ENCODE assay signal across 10 cellular contexts in the genomic region with DNA sequence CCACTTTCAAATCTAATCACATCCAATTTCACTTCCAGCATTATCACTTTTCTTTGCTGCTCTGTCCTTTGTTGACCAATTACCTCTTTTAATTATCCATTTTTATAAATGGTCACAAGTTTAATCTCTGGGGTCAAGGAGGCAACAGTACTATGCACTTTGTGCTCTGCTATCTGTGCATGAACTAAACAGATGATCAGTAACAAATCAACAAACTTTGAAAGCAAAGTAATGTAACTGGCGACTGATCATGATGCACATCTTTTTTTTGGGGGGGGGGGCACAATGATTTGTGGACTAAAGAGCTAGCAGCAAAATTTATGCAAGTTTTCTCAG. TPM values are rescaled to one million over a fixed set of nuclear protein-coding genes. Genes with fewer than 3 reads are reported as not detected.
A peak's percentile ranks its signal among the peaks of the same experiment; 100 is the strongest.
DNase-seq lines count a peak whose midpoint lies in the region; ATAC-seq and TF ChIP-seq lines count a peak whose summit lies in the region.
"Had no signal": no experiment of that assay in that cellular context is flagged by ENCODE, and none has a peak within 500 bp of the region (broad histone marks: within the 10 kb centered on the region; RNA-seq: fewer than 3 reads in every experiment).

No MANE protein-coding gene starts in this region.

- H3F3A ChIP-seq in PC-3 (ENCODE audit: low read length, unreplicated experiment), result no peaks in the 10 kb centered on the region

- no peak overlapping the region; the same call in 1 of the 2 replicates for H3K4me3 ChIP-seq in PC-3 (ENCODE audit: low read length)
- peak overlapping the region; percentile 93 for H3K4me3 ChIP-seq in endocrine pancreas (ENCODE audit: control insufficient read depth, insufficient read depth, low read length)
- no peak overlapping the region for H3K4me3 ChIP-seq in coronary artery
- H3K4me3 ChIP-seq in MG63, result no peak overlapping the region

- peak overlapping the region; percentile 52 for H3K27ac Mint-ChIP-seq in activated CD4-positive, alpha-beta T cell treated with anti-CD3 and anti-CD28 coated beads for 36 hours
- peak overlapping the region; percentile 98 for H3K27ac Mint-ChIP-seq in progenitor cell of endocrine pancreas

- no peaks in the 10 kb centered on the region for H3K9me2 ChIP-seq in PC-3 (replicated peaks; ENCODE audit: low read length)

- CTCF ChIA-PET in activated CD4-positive, alpha-beta T cell treated with anti-CD3 and anti-CD28 coated beads for 36 hours (lab: Charles Lee), result interaction anchor here (1.4 to 1.6 kb wide), 2 partner anchors 8 to 14 kb away, joined by 4 to 8 read pairs; partner anchors contain the start of gene THAP9
- CTCF ChIA-PET in PC-3 (lab: Charles Lee), result no interaction called here

- peaks cover 39% of the 10 kb centered on the region for H3K4me1 Mint-ChIP-seq in activated CD4-positive, alpha-beta T cell treated with anti-CD3 and anti-CD28 coated beads for 36 hours
- H3K4me1 Mint-ChIP-seq in progenitor cell of endocrine pancreas (ENCODE audit: low read depth), result peaks cover 41% of the 10 kb centered on the region

- no peaks in the 10 kb centered on the region for H3K27me3 ChIP-seq in PC-3 (ENCODE audit: low read length)
- no peaks in the 10 kb centered on the region for H3K27me3 ChIP-seq in endocrine pancreas (ENCODE audit: control insufficient read depth, insufficient read depth, low read length)
- no peaks in the 10 kb centered on the region for H3K27me3 ChIP-seq in MG63

- ATAC-seq in activated CD4-positive, alpha-beta T cell treated with anti-CD3 and anti-CD28 coated beads for 36 hours, result no peak
- no peak for ATAC-seq in PC-3

- intact Hi-C loops in activated CD4-positive, alpha-beta T cell treated with anti-CD3 and anti-CD28 coated beads for 36 hours (cut with DNase I, micrococcal nuclease), result loop anchor here in 1 of 2 experiments (5.0 kb wide), 1 partner anchor 220 kb away; the partner anchor contains the start of gene PLAC8
- intact Hi-C loops in PC-3 (cut with micrococcal nuclease), result no loop called here

- H3K4me1 ChIP-seq in PC-3 (ENCODE audit: insufficient read depth, low read length) (peaks cover 23% of the 10 kb centered on the region), endocrine pancreas (ENCODE audit: control insufficient read depth, insufficient read depth, low read length) (peaks cover 15% of the 10 kb centered on the region)

- TF ChIP-seq CTCF in PC-3 (conservative IDR thresholded peaks at IDR 0.05; ENCODE audit: low read depth, low read length) (no peak), progenitor cell of endocrine pancreas (IDR thresholded peaks at IDR 0.05; ENCODE audit: unreplicated experiment) (no peak), coronary artery (IDR thresholded peaks at IDR 0.05) (no peak)

- H3K27ac ChIP-seq in PC-3 (ENCODE audit: low read length), result no peak overlapping the region
- no peak overlapping the region for H3K27ac ChIP-seq in coronary artery

- no TSS peak for BruUV-seq in PC-3 (replicated peaks; lab: Mats Ljungman, UMichigan)

- peaks cover 35% of the 10 kb centered on the region for H3K36me3 Mint-ChIP-seq in activated CD4-positive, alpha-beta T cell treated with anti-CD3 and anti-CD28 coated beads for 36 hours (ENCODE audit: low read depth)
- peaks cover 15% of the 10 kb centered on the region for H3K36me3 Mint-ChIP-seq in progenitor cell of endocrine pancreas (ENCODE audit: insufficient read depth)

- no peak overlapping the region for H2AFZ ChIP-seq in PC-3 (ENCODE audit: low read length)

- peak overlapping the region; percentile 81 for H3K4me3 Mint-ChIP-seq in activated CD4-positive, alpha-beta T cell treated with anti-CD3 and anti-CD28 coated beads for 36 hours
- H3K4me3 Mint-ChIP-seq in progenitor cell of endocrine pancreas (ENCODE audit: low read depth), result peak overlapping the region; percentile 89

- H3K4me2 ChIP-seq in PC-3 (ENCODE audit: low read length), result peak overlapping the region; percentile 94

- no peak for DNase-seq in activated CD4-positive, alpha-beta T cell treated with anti-CD3 and anti-CD28 coated beads for 36 hours
- no peak for DNase-seq in activated CD4-positive, alpha-beta T cell treated with anti-CD3 and anti-CD28 coated beads for 48 hours
- DNase-seq in PC-3 (no peak), progenitor cell of endocrine pancreas (ENCODE audit: low spot score, unreplicated experiment) (no peak), coronary artery (ENCODE audit: low spot score) (no peak), NCI-H1930 (lab: John Stamatoyannopoulos, UW) (no peak), MG63 (no peak)
- DNase-seq: cerebellar nuclear complex, NCI-H524 had no signal

- H3K9me3 ChIP-seq in PC-3 (ENCODE audit: low read length), result no peaks in the 10 kb centered on the region
- no peaks in the 10 kb centered on the region for H3K9me3 ChIP-seq in endocrine pancreas (ENCODE audit: control insufficient read depth, low read length)
- no peaks in the 10 kb centered on the region for H3K9me3 ChIP-seq in MG63

- peaks cover 72% of the 10 kb centered on the region for H3K79me2 ChIP-seq in PC-3 (ENCODE audit: low read length)

- H4K20me1 ChIP-seq in PC-3 (ENCODE audit: low read length), result peaks cover 21% of the 10 kb centered on the region

- POLR2A ChIA-PET in activated CD4-positive, alpha-beta T cell treated with anti-CD3 and anti-CD28 coated beads for 36 hours (lab: Charles Lee), result interaction anchor here (1.6 kb wide), 1 partner anchor 8 kb away, joined by 8 read pairs; the partner anchor contains the start of gene THAP9
- POLR2A ChIA-PET in PC-3 (lab: Charles Lee; ENCODE audit: unreplicated experiment), result interaction anchor here (0.6 kb wide), 1 partner anchor 358 kb away, joined by 3 read pairs; no protein-coding TSS in a partner anchor

- H3K9ac ChIP-seq in PC-3 (ENCODE audit: low read length) (no peak overlapping the region), endocrine pancreas (ENCODE audit: control insufficient read depth, insufficient read depth, low read length) (no peak overlapping the region)

- H3K9me3 Mint-ChIP-seq in activated CD4-positive, alpha-beta T cell treated with anti-CD3 and anti-CD28 coated beads for 36 hours (ENCODE audit: low read depth), result no peaks in the 10 kb centered on the region
- no peaks in the 10 kb centered on the region for H3K9me3 Mint-ChIP-seq in progenitor cell of endocrine pancreas (ENCODE audit: low read depth)

- H3K36me3 ChIP-seq in PC-3 (ENCODE audit: low read depth, low read length), result peaks cover 33% of the 10 kb centered on the region
- H3K36me3 ChIP-seq in endocrine pancreas (ENCODE audit: control insufficient read depth, insufficient read depth, low read length), result peaks cover 2% of the 10 kb centered on the region
- peaks cover 42% of the 10 kb centered on the region for H3K36me3 ChIP-seq in MG63

- H3K27me3 Mint-ChIP-seq in activated CD4-positive, alpha-beta T cell treated with anti-CD3 and anti-CD28 coated beads for 36 hours, result no peaks in the 10 kb centered on the region
- no peaks in the 10 kb centered on the region for H3K27me3 Mint-ChIP-seq in progenitor cell of endocrine pancreas

RNA-seq across cellular contexts. Expression of gene SEC31A, which starts 1.5 kb away (rescaled TPM):
- 100 to 1,000 TPM in 1 of 2 experiments, 10 to 100 TPM in 1; 80.3 to 124 TPM for total RNA-seq in activated CD4-positive, alpha-beta T cell treated with anti-CD3 and anti-CD28 coated beads for 36 hours
- 47.4 and 77.1 TPM in 2 replicates for total RNA-seq in PC-3 (2014; rRNA removed)
- 233 and 250 TPM in 2 replicates for total RNA-seq in progenitor cell of endocrine pancreas
- total RNA-seq in MG63 (2014; rRNA removed; shearing (Covaris generic); ENCODE audit: low replicate concordance), result 116 and 139 TPM in 2 replicates

RNA-seq across cellular contexts. Expression of gene THAP9, which starts 8.1 kb away (rescaled TPM):
- total RNA-seq in activated CD4-positive, alpha-beta T cell treated with anti-CD3 and anti-CD28 coated beads for 36 hours, result 1 to 10 TPM; 1.7 to 2.6 TPM
- total RNA-seq in PC-3 (2014; rRNA removed) (3.2 and 3.3 TPM in 2 replicates), progenitor cell of endocrine pancreas (10.5 and 14.0 TPM in 2 replicates)
- 0.37 and 2.9 TPM in 2 replicates for total RNA-seq in MG63 (2014; rRNA removed; shearing (Covaris generic); ENCODE audit: low replicate concordance)
